ENCODE assay signal across 8 cellular contexts in genomic region chr10:11018830-11019692, GRCh38. TPM values are rescaled to one million over a fixed set of nuclear protein-coding genes. Genes with fewer than 3 reads are reported as not detected.
DNase-seq lines count a peak whose midpoint lies in the region; ATAC-seq, FAIRE-seq and TF ChIP-seq lines count a peak whose summit lies in the region.

No MANE protein-coding gene starts in this region.

- DNase-seq in GM12865 (ENCODE audit: low read depth) (peak; percentile 48), heart left ventricle (no peak), SHP77 (lab: John Stamatoyannopoulos, UW) (no peak), kidney (no peak), GM20000 (ENCODE audit: low spot score) (no peak)
- DNase-seq in activated CD8-positive, alpha-beta T cell treated with anti-CD3 and anti-CD28 coated beads for 36 hours: no peak
- no peak for DNase-seq in effector CD8-positive, alpha-beta T cell (lab: John Stamatoyannopoulos, UW)

- H3K9me3 Mint-ChIP-seq in activated CD8-positive, alpha-beta T cell treated with anti-CD3 and anti-CD28 coated beads for 36 hours: no peaks in the 10 kb centered on the region

- intact Hi-C loops in activated CD8-positive, alpha-beta T cell treated with anti-CD3 and anti-CD28 coated beads for 36 hours (cut with micrococcal nuclease): no loop called here
- intact Hi-C loops in heart left ventricle (cut with DNase I) (loop anchor here in 7 of 10 donors (5.0 to 10.0 kb wide), 14 partner anchors 52 to 297 kb away; no protein-coding TSS in a partner anchor), kidney (cut with DNase I) (no loop called here)

- POLR2A ChIA-PET in activated CD8-positive, alpha-beta T cell treated with anti-CD3 and anti-CD28 coated beads for 36 hours (lab: Charles Lee): no interaction called here

- no peak for TF ChIP-seq POLR2A in heart left ventricle (IDR thresholded peaks at IDR 0.05)

- no peaks in the 10 kb centered on the region for H3K36me3 Mint-ChIP-seq in activated CD8-positive, alpha-beta T cell treated with anti-CD3 and anti-CD28 coated beads for 36 hours (ENCODE audit: low read depth)

- H3K9ac ChIP-seq in rectal smooth muscle tissue (ENCODE audit: low read length) (no peak overlapping the region), kidney (ENCODE audit: low read length in 2 of 2) (no peak overlapping the region)

- peak overlapping the region; percentile 78 for H3K4me3 Mint-ChIP-seq in activated CD8-positive, alpha-beta T cell treated with anti-CD3 and anti-CD28 coated beads for 36 hours

- no peak for ATAC-seq in activated CD8-positive, alpha-beta T cell treated with anti-CD3 and anti-CD28 coated beads for 36 hours
- ATAC-seq in heart left ventricle: no peak

- peak overlapping the region; percentile 91 for H3K4me3 ChIP-seq in GM12865 (ENCODE audit: low read depth, low read length)
- H3K4me3 ChIP-seq in heart left ventricle: peak overlapping the region; percentile 63 to 83 (median 76)
- peak overlapping the region; percentile 68 for H3K4me3 ChIP-seq in rectal smooth muscle tissue (ENCODE audit: low read length)
- peak overlapping the region in 1 of 2 donors; percentile 25 for H3K4me3 ChIP-seq in kidney (ENCODE audit: low read length in 2 of 2)

- TF ChIP-seq CTCF in GM12865 (IDR thresholded peaks at IDR 0.05; ENCODE audit: insufficient read depth, low read depth, low read length, missing control alignments) (no peak), heart left ventricle (IDR thresholded peaks at IDR 0.05) (no peak), kidney (IDR thresholded peaks at IDR 0.05; ENCODE audit: borderline replicate concordance, extremely low read depth, insufficient read depth) (no peak), GM20000 (IDR thresholded peaks at IDR 0.05; ENCODE audit: extremely low read depth, missing control alignments) (no peak)
- TF ChIP-seq CTCF in activated CD8-positive, alpha-beta T cell treated with anti-CD3 and anti-CD28 coated beads for 36 hours (IDR thresholded peaks at IDR 0.05): no peak

- H3K36me3 ChIP-seq in heart left ventricle (no peaks in the 10 kb centered on the region), rectal smooth muscle tissue (ENCODE audit: control insufficient read depth, insufficient read depth, low read length) (no peaks in the 10 kb centered on the region), kidney (ENCODE audit: control insufficient read depth in 1 of 2, insufficient read depth in 2 of 2, low read length in 2 of 2) (no peaks in the 10 kb centered on the region)

- no peaks in the 10 kb centered on the region for H3K9me3 ChIP-seq in heart left ventricle
- no peaks in the 10 kb centered on the region for H3K9me3 ChIP-seq in kidney (ENCODE audit: control insufficient read depth in 1 of 2, low read length in 2 of 2)

- H3K4me1 Mint-ChIP-seq in activated CD8-positive, alpha-beta T cell treated with anti-CD3 and anti-CD28 coated beads for 36 hours (ENCODE audit: low read depth): peaks cover 10% of the 10 kb centered on the region

- no peak for FAIRE-seq in kidney (lab: Jason Lieb, UNC)

- peaks cover 73% of the 10 kb centered on the region for H3K27me3 Mint-ChIP-seq in activated CD8-positive, alpha-beta T cell treated with anti-CD3 and anti-CD28 coated beads for 36 hours

- no peak overlapping the region for H3K27ac Mint-ChIP-seq in activated CD8-positive, alpha-beta T cell treated with anti-CD3 and anti-CD28 coated beads for 36 hours

- H3K4me1 ChIP-seq in heart left ventricle (peaks cover 0 to 76% (median 37%) of the 10 kb centered on the region in 12 donors), rectal smooth muscle tissue (ENCODE audit: control insufficient read depth, insufficient read depth, low read length) (peaks cover 6% of the 10 kb centered on the region), kidney (ENCODE audit: control insufficient read depth in 1 of 2, insufficient read depth in 1 of 2, low read depth in 1 of 2, low read length in 2 of 2) (no peaks in the 10 kb centered on the region)

- H3K27ac ChIP-seq in heart left ventricle: peak overlapping the region; percentile 75 to 95 (median 92)
- no peak overlapping the region for H3K27ac ChIP-seq in rectal smooth muscle tissue (ENCODE audit: low read depth, low read length)
- no peak overlapping the region for H3K27ac ChIP-seq in kidney (ENCODE audit: low read depth in 2 of 2, low read length in 2 of 2)

- 14 to 18% (median 17%) methylated on average over 12 of the region's 12 CpGs for WGBS in heart left ventricle, 4 donors

- H3K27me3 ChIP-seq in heart left ventricle (peaks cover 0 to 46% (median 0%) of the 10 kb centered on the region in 9 donors), rectal smooth muscle tissue (ENCODE audit: control insufficient read depth, insufficient read depth, low read length) (no peaks in the 10 kb centered on the region)

- CTCF ChIA-PET in activated CD8-positive, alpha-beta T cell treated with anti-CD3 and anti-CD28 coated beads for 36 hours (lab: Charles Lee): interaction anchor here (2.0 kb wide), 1 partner anchor 16 kb away, joined by 9 read pairs; no protein-coding TSS in a partner anchor

RNA-seq across cellular contexts. Expression of gene CELF2, which starts 1.4 kb away (rescaled TPM):
- total RNA-seq in activated CD8-positive, alpha-beta T cell treated with anti-CD3 and anti-CD28 coated beads for 36 hours: 100 to 1,000 TPM; 132 to 133 TPM
- total RNA-seq in heart left ventricle (100 to 1,000 TPM in 1 of 9 donors, 10 to 100 TPM in 8; 61.2 to 103 (median 73.3) TPM), kidney (39.2 TPM)
- polyA plus RNA-seq in heart left ventricle (10 to 100 TPM; 14.2 to 33.3 TPM), kidney (ENCODE audit: insufficient read depth, low read depth, low replicate concordance) (1.7 TPM)

Comparison
In these comparisons a context has a peak if more than half of its experiments do, and no peak if none do; other contexts are left out.
1. H3K27ac ChIP-seq: peak in heart left ventricle (12 of 12); none in rectal smooth muscle tissue (single experiment) and kidney (0 of 2).
2. intact Hi-C loops: an anchor here in heart left ventricle (5.0 to 10.0 kb wide); none called in activated CD8-positive, alpha-beta T cell treated with anti-CD3 and anti-CD28 coated beads for 36 hours and kidney.